Comparison of ENCODE assay signal across 8 cellular contexts in the genomic region with DNA sequence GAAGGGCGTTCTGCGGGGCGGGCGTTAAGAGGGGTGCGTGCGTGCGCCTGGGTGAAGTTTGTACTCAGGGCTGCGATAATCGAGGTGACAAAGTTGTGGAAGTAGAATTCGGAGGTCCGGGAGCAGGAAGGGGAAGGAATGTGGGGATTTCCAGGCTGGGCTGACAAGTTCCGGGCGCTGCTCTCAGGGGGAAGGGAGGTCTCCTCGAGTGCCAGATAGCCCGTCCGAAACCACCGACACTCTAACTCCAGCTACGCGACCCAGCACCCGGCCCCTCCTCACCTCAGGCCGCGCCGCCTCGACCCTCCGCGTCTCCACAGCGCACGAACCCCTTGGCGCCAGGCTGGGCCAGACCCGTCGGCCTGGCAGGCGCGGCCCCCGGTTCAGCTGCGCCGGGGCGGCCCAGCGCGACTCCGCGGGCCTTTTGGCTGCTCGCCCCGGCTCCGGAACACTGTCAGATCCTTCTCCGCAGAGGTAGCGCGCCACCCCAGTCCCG. TPM values are rescaled to one million over a fixed set of nuclear protein-coding genes. Genes with fewer than 3 reads are reported as not detected.
DNase-seq lines count a peak whose midpoint lies in the region; ATAC-seq and TF ChIP-seq lines count a peak whose summit lies in the region.

A gene (minus strand): TSS at position 462 of the 496 bp plus-strand sequence. CDS start 18,685 bp downstream, outside the sequence.

- H3K4me3 Mint-ChIP-seq in activated naive CD8-positive, alpha-beta T cell treated with anti-CD3 and anti-CD28 coated beads, Interleukin-2, amount 50 U/mL, for 24 hours = peak within 1 kb of the TSS; percentile 99

- no peak for ATAC-seq in activated naive CD8-positive, alpha-beta T cell treated with anti-CD3 and anti-CD28 coated beads, Interleukin-2, amount 50 U/mL, for 24 hours
- ATAC-seq in heart right ventricle = peak in 7 of 8 donors; percentile 31 to 67 (median 59)

- intact Hi-C loops in heart right ventricle (cut with DNase I) = loop anchor here in 5 of 10 donors (5.0 to 10.0 kb wide), 5 partner anchors 78 to 203 kb away; no protein-coding TSS in a partner anchor
- intact Hi-C loops in posterior vena cava (cut with DNase I) = loop anchor here in 1 of 2 donors (5.0 kb wide), 1 partner anchor 422 kb away; no protein-coding TSS in a partner anchor

- WGBS in heart right ventricle, 2 donors = 0 to 1% methylated on average over 43 to 48 of the region's 48 CpGs

- H3K9me3 ChIP-seq in heart right ventricle = no peaks in the 10 kb centered on the region

- peak within 1 kb of the TSS; percentile 98 for H3K27ac Mint-ChIP-seq in activated naive CD8-positive, alpha-beta T cell treated with anti-CD3 and anti-CD28 coated beads, Interleukin-2, amount 50 U/mL, for 24 hours

- POLR2A ChIA-PET in activated CD8-positive, alpha-beta memory T cell treated with anti-CD3 and anti-CD28 coated beads for 36 hours (lab: Charles Lee) = interaction anchor here (0.5 to 1.7 kb wide), 5 partner anchors 18 to 1218 kb away, joined by 3 to 5 read pairs (median 4); no protein-coding TSS in a partner anchor

- H3K36me3 ChIP-seq in heart right ventricle = no peaks in the 10 kb centered on the region

- no peak for TF ChIP-seq CTCF in HFF-Myc (IDR thresholded peaks at IDR 0.05; ENCODE audit: low read depth, low read length, missing control alignments)
- no peak for TF ChIP-seq CTCF in heart right ventricle (IDR thresholded peaks at IDR 0.05)

- peak within 1 kb of the TSS; percentile 92 to 100 (median 99) for H3K27ac ChIP-seq in heart right ventricle

- CTCF ChIA-PET in activated CD8-positive, alpha-beta memory T cell treated with anti-CD3 and anti-CD28 coated beads for 36 hours (lab: Charles Lee) = interaction anchor here (1.3 kb wide), 1 partner anchor 18 kb away, joined by 6 read pairs; no protein-coding TSS in a partner anchor

- H3K27me3 Mint-ChIP-seq in activated naive CD8-positive, alpha-beta T cell treated with anti-CD3 and anti-CD28 coated beads, Interleukin-2, amount 50 U/mL, for 24 hours = no peaks in the 10 kb centered on the region

- peaks cover 75% of the 10 kb centered on the region for H3K4me1 Mint-ChIP-seq in activated naive CD8-positive, alpha-beta T cell treated with anti-CD3 and anti-CD28 coated beads, Interleukin-2, amount 50 U/mL, for 24 hours

- H3K4me3 ChIP-seq in HFF-Myc (replicated peaks; ENCODE audit: low read depth, low read length) (peak within 1 kb of the TSS; percentile 60), heart right ventricle (peak within 1 kb of the TSS; percentile 65 to 90 (median 80))

- no peaks in the 10 kb centered on the region for H3K27me3 ChIP-seq in heart right ventricle

- DNase-seq in activated CD8-positive, alpha-beta memory T cell treated with anti-CD3 and anti-CD28 coated beads, Interleukin-2, amount 50 U/mL, for 4 hours = no peak
- DNase-seq in HFF-Myc (ENCODE audit: extremely low read depth, low read depth) = peak; percentile 49
- peak; percentile 79 for DNase-seq in NCI-H2171 treated with DMSO at 0.1 percent for 48 hours (lab: John Stamatoyannopoulos, UW)
- no peak for DNase-seq in activated naive CD8-positive, alpha-beta T cell treated with anti-CD3 and anti-CD28 coated beads, Interleukin-2, amount 50 U/mL, for 24 hours
- peak in 1 of 2 donors; percentile 77 for DNase-seq in heart right ventricle
- DNase-seq in posterior vena cava (ENCODE audit: low spot score) = no peak
- no peak for DNase-seq in NCI-H1092 treated with DMSO at 0.1 percent for 48 hours (lab: John Stamatoyannopoulos, UW)

- peaks cover 0 to 59% (median 40%) of the 10 kb centered on the region in 9 donors for H3K4me1 ChIP-seq in heart right ventricle

- H3K36me3 Mint-ChIP-seq in activated naive CD8-positive, alpha-beta T cell treated with anti-CD3 and anti-CD28 coated beads, Interleukin-2, amount 50 U/mL, for 24 hours (ENCODE audit: low read depth) = peaks cover 35% of the 10 kb centered on the region

- peaks cover 5% of the 10 kb centered on the region for H3K9me3 Mint-ChIP-seq in activated naive CD8-positive, alpha-beta T cell treated with anti-CD3 and anti-CD28 coated beads, Interleukin-2, amount 50 U/mL, for 24 hours

RNA-seq across cellular contexts. Expression of the gene that starts here (rescaled TPM):
- total RNA-seq in activated CD8-positive, alpha-beta memory T cell treated with anti-CD3 and anti-CD28 coated beads for 36 hours = 10 to 100 TPM; 43.9 to 48.7 TPM
- total RNA-seq in heart right ventricle = 100 to 1,000 TPM in 9 of 10 donors, 10 to 100 TPM in 1; 99.9 to 190 (median 140) TPM
- polyA plus RNA-seq in heart right ventricle = 10 to 100 TPM; 23.7 to 43.6 TPM
- 100 to 1,000 TPM; 359 to 375 TPM for total RNA-seq in posterior vena cava

Comparison
In these comparisons a context has a peak if more than half of its experiments do, and no peak if none do; other contexts are left out.
1. DNase-seq: peak in HFF-Myc (single experiment) and NCI-H2171 treated with DMSO at 0.1 percent for 48 hours (single experiment); none in activated CD8-positive, alpha-beta memory T cell treated with anti-CD3 and anti-CD28 coated beads, Interleukin-2, amount 50 U/mL, for 4 hours (single experiment), activated naive CD8-positive, alpha-beta T cell treated with anti-CD3 and anti-CD28 coated beads, Interleukin-2, amount 50 U/mL, for 24 hours (single experiment), posterior vena cava (single experiment) and NCI-H1092 treated with DMSO at 0.1 percent for 48 hours (single experiment).